In genomic region chr18:8299054-8299708, GRCh38 we compare ENCODE assay signal across 30 cellular contexts.
DNase-seq lines count a peak whose midpoint lies in the region; ATAC-seq and TF ChIP-seq lines count a peak whose summit lies in the region.
"Had no signal": no experiment of that assay in that cellular context is flagged by ENCODE, and none has a peak within 500 bp of the region (broad histone marks: within the 10 kb centered on the region; RNA-seq: fewer than 3 reads in every experiment).

No MANE protein-coding gene starts in this region.

- no peaks in the 10 kb centered on the region for H3K27me3 ChIP-seq in right lobe of liver
- H3K27me3 ChIP-seq: ascending aorta, BLaER1, cardiac muscle cell, pancreas, right atrium auricular region had no signal

- peak; percentile 80 to 92 (median 86) for ATAC-seq in right lobe of liver
- no peak for ATAC-seq in omental fat pad (ENCODE audit: low FRiP score)
- ATAC-seq in natural killer cell, result no peak
- ATAC-seq: activated CD4-positive, alpha-beta T cell treated with anti-CD3 and anti-CD28 coated beads for 36 hours; activated CD8-positive, alpha-beta T cell treated with anti-CD3 and anti-CD28 coated beads, Interleukin-2, amount 10 ng/mL, durations not matched to agents 7 days and 5 days; effector memory CD8-positive, alpha-beta T cell; GM12878 had no signal

- H3K27ac ChIP-seq in HEK293 (ENCODE audit: extremely low read depth, low read depth, low read length) (no peak overlapping the region), right lobe of liver (peak overlapping the region in 2 of 3 donors; percentile 37 to 43)
- H3K27ac ChIP-seq: ascending aorta, BLaER1, cardiac muscle cell, coronary artery, pancreas, right atrium auricular region had no signal

- TF ChIP-seq POLR2A in right lobe of liver (IDR thresholded peaks at IDR 0.05), result no peak

- POLR2A ChIA-PET in HEK293 (lab: Yijun Ruan, JAX), result interaction anchor here (0.6 kb wide), 1 partner anchor 210 kb away, joined by 3 read pairs; no protein-coding TSS in a partner anchor

- CTCF ChIA-PET in HEK293 (lab: Yijun Ruan, JAX), result interaction anchor here (0.7 kb wide), 1 partner anchor 425 kb away, joined by 3 read pairs; no protein-coding TSS in a partner anchor

- H3K4me3 Mint-ChIP-seq in natural killer cell, result no peak overlapping the region
- H3K4me3 Mint-ChIP-seq: activated CD4-positive, alpha-beta T cell treated with anti-CD3 and anti-CD28 coated beads for 36 hours; activated CD8-positive, alpha-beta T cell treated with anti-CD3 and anti-CD28 coated beads, Interleukin-2, amount 10 ng/mL, durations not matched to agents 7 days and 5 days; activated naive CD8-positive, alpha-beta T cell treated with anti-CD3 and anti-CD28 coated beads for 36 hours; effector memory CD8-positive, alpha-beta T cell; nephron progenitor cell; type B pancreatic cell had no signal

- no peaks in the 10 kb centered on the region for H3K27me3 Mint-ChIP-seq in natural killer cell (ENCODE audit: low read depth in 2 of 2)
- H3K27me3 Mint-ChIP-seq: activated CD4-positive, alpha-beta T cell treated with anti-CD3 and anti-CD28 coated beads for 36 hours; activated naive CD8-positive, alpha-beta T cell treated with anti-CD3 and anti-CD28 coated beads for 36 hours; effector memory CD8-positive, alpha-beta T cell had no signal

- WGBS in right lobe of liver (ENCODE audit: insufficient coverage, low coverage, low lambda C conversion rate, missing lambda C conversion rate), result 38% methylated on average over 8 of the region's 8 CpGs

- H3K9me3 Mint-ChIP-seq in natural killer cell, result no peaks in the 10 kb centered on the region
- H3K9me3 Mint-ChIP-seq: activated naive CD8-positive, alpha-beta T cell treated with anti-CD3 and anti-CD28 coated beads for 36 hours; activated T-helper 2 cell treated with anti-CD3 and anti-CD28 coated beads, Interferon-gamma antibody, Interleukin-2, Interleukin-4, amounts not matched to agents 10 μg/mL and 5 μg/mL and 100 μg/mL, durations not matched to agents 14 hours and 24 hours and 36 hours; effector memory CD8-positive, alpha-beta T cell; nephron progenitor cell; type B pancreatic cell had no signal

- H3K36me3 ChIP-seq in HEK293 (ENCODE audit: control insufficient read depth in 2 of 2, insufficient read depth in 1 of 2, low read length in 2 of 2) (no peaks in the 10 kb centered on the region), right lobe of liver (no peaks in the 10 kb centered on the region)
- H3K36me3 ChIP-seq: BLaER1, pancreas, right atrium auricular region had no signal

- H3K4me3 ChIP-seq in HEK293 (ENCODE audit: low read depth, low read length), result no peak overlapping the region
- no peak overlapping the region for H3K4me3 ChIP-seq in right lobe of liver
- H3K4me3 ChIP-seq: ascending aorta, BLaER1, cardiac muscle cell, coronary artery, GM12878, pancreas, right atrium auricular region had no signal

- DNase-seq in NCI-H2029 (lab: John Stamatoyannopoulos, UW), result peak; percentile 53
- peak; percentile 98 for DNase-seq in NCI-H748 (lab: John Stamatoyannopoulos, UW; ENCODE audit: unreplicated experiment)
- DNase-seq in right lobe of liver, result peak in 2 of 3 donors; percentile 25 to 85
- no peak for DNase-seq in stimulated activated CD4-positive, alpha-beta T cell treated with anti-CD3 and anti-CD28 coated beads, Interleukin-4, amount 100 ng/mL, for 1 hour
- no peak for DNase-seq in omental fat pad (ENCODE audit: low spot score)
- DNase-seq in natural killer cell, result no peak
- DNase-seq: activated CD4-positive, alpha-beta T cell treated with anti-CD3 and anti-CD28 coated beads for 36 hours; activated CD8-positive, alpha-beta T cell treated with anti-CD3 and anti-CD28 coated beads, Interleukin-2, amount 10 ng/mL, durations not matched to agents 7 days and 5 days; activated naive CD8-positive, alpha-beta T cell treated with anti-CD3 and anti-CD28 coated beads for 36 hours; Calu3; effector memory CD8-positive, alpha-beta T cell; GOT3; head of caudate nucleus; Karpas-422; MV-4-11; NCI-H2171; NCI-H82; nephron progenitor cell; pancreas; stimulated activated CD4-positive, alpha-beta T cell treated with anti-CD3 and anti-CD28 coated beads, Interleukin-2, amount 100 ng/mL, for 48 hours; T-helper 2 cell had no signal

- H3K27ac Mint-ChIP-seq in natural killer cell, result no peak overlapping the region
- H3K27ac Mint-ChIP-seq: activated CD4-positive, alpha-beta T cell treated with anti-CD3 and anti-CD28 coated beads for 36 hours; activated CD8-positive, alpha-beta T cell treated with anti-CD3 and anti-CD28 coated beads, Interleukin-2, amount 10 ng/mL, durations not matched to agents 7 days and 5 days; activated naive CD8-positive, alpha-beta T cell treated with anti-CD3 and anti-CD28 coated beads for 36 hours; activated T-helper 2 cell treated with anti-CD3 and anti-CD28 coated beads, Interferon-gamma antibody, Interleukin-2, Interleukin-4, amounts not matched to agents 10 μg/mL and 5 μg/mL and 100 μg/mL, durations not matched to agents 14 hours and 24 hours and 36 hours; effector memory CD8-positive, alpha-beta T cell; nephron progenitor cell; type B pancreatic cell had no signal

- intact Hi-C loops in right lobe of liver (cut with DNase I), result no loop called here
- intact Hi-C loops in natural killer cell (cut with micrococcal nuclease), result no loop called here

- no peak for TF ChIP-seq CTCF in HEK293 (tag by site-specific recombination; IDR thresholded peaks at IDR 0.05)
- no peak for TF ChIP-seq CTCF in right lobe of liver (IDR thresholded peaks at IDR 0.05)
- no peak for TF ChIP-seq CTCF in omental fat pad (IDR thresholded peaks at IDR 0.05)
- no peak for TF ChIP-seq CTCF in natural killer cell (IDR thresholded peaks at IDR 0.05)

- no peaks in the 10 kb centered on the region for H3K9me3 ChIP-seq in HEK293 (ENCODE audit: control insufficient read depth, insufficient read depth, low read depth, low read length)
- H3K9me3 ChIP-seq in right lobe of liver, result no peaks in the 10 kb centered on the region
- H3K9me3 ChIP-seq: ascending aorta, BLaER1, pancreas, right atrium auricular region had no signal

- no peaks in the 10 kb centered on the region for H3K4me1 Mint-ChIP-seq in natural killer cell
- H3K4me1 Mint-ChIP-seq: activated CD4-positive, alpha-beta T cell treated with anti-CD3 and anti-CD28 coated beads for 36 hours; activated naive CD8-positive, alpha-beta T cell treated with anti-CD3 and anti-CD28 coated beads for 36 hours had no signal

- H3K36me3 Mint-ChIP-seq in natural killer cell, result no peaks in the 10 kb centered on the region
- H3K36me3 Mint-ChIP-seq: activated naive CD8-positive, alpha-beta T cell treated with anti-CD3 and anti-CD28 coated beads for 36 hours; type B pancreatic cell had no signal

- H3K4me1 ChIP-seq in HEK293 (ENCODE audit: control insufficient read depth, insufficient read depth, low read length) (peaks cover 15% of the 10 kb centered on the region), right lobe of liver (peaks cover 0 to 38% (median 15%) of the 10 kb centered on the region in 4 donors)
- H3K4me1 ChIP-seq: ascending aorta, BLaER1, right atrium auricular region had no signal

TF ChIP-seq in HEK293, 187 proteins besides CTCF, POLR2A, EP300 and RAD21 (continues in another document):
- TF ChIP-seq ZNF626 (tag by site-specific recombination; IDR thresholded peaks at IDR 0.05) (no peak), ZNF366 (tag by site-specific recombination; conservative IDR thresholded peaks at IDR 0.05) (no peak), REST (tag by site-specific recombination; IDR thresholded peaks at IDR 0.05) (no peak), ZBTB10 (tag by site-specific recombination; IDR thresholded peaks at IDR 0.05) (no peak)

Comparison
In these comparisons a context has a peak if more than half of its experiments do, and no peak if none do; other contexts are left out.
1. DNase-seq: peak in NCI-H2029 (single experiment), NCI-H748 (single experiment) and right lobe of liver (2 of 3); none in stimulated activated CD4-positive, alpha-beta T cell treated with anti-CD3 and anti-CD28 coated beads, Interleukin-4, amount 100 ng/mL, for 1 hour (single experiment), omental fat pad (single experiment) and natural killer cell (single experiment).
2. ATAC-seq: peak in right lobe of liver (4 of 4); none in omental fat pad (single experiment) and natural killer cell (0 of 3).